ENCODE assay signal across 8 cellular contexts in genomic region chr3:113946831-113947230, GRCh38. TPM values are rescaled to one million over a fixed set of nuclear protein-coding genes. Genes with fewer than 3 reads are reported as not detected.
A peak's percentile ranks its signal among the peaks of the same experiment; 100 is the strongest.
DNase-seq lines count a peak whose midpoint lies in the region; ATAC-seq lines count a peak whose summit lies in the region.

No MANE protein-coding gene starts in this region.

- no peaks in the 10 kb centered on the region for H3K36me3 ChIP-seq in stomach smooth muscle (ENCODE audit: control insufficient read depth in 2 of 2, insufficient read depth in 2 of 2, low read length in 2 of 2)

- H3K9me3 Mint-ChIP-seq in activated CD4-positive, alpha-beta T cell treated with anti-CD3 and anti-CD28 coated beads for 36 hours (ENCODE audit: low read depth), result no peaks in the 10 kb centered on the region
- no peaks in the 10 kb centered on the region for H3K9me3 Mint-ChIP-seq in activated T-helper 2 cell treated with anti-CD3 and anti-CD28 coated beads, Interferon-gamma antibody, Interleukin-2, Interleukin-4, amounts not matched to agents 10 μg/mL and 5 μg/mL and 100 μg/mL, durations not matched to agents 14 hours and 24 hours and 36 hours
- H3K9me3 Mint-ChIP-seq in immature natural killer cell, result no peaks in the 10 kb centered on the region

- no peak overlapping the region for H3K27ac ChIP-seq in stomach smooth muscle (ENCODE audit: low read length)

- peak overlapping the region; percentile 76 for H3K4me3 Mint-ChIP-seq in activated CD4-positive, alpha-beta T cell treated with anti-CD3 and anti-CD28 coated beads for 36 hours
- peak overlapping the region; percentile 75 for H3K4me3 Mint-ChIP-seq in activated T-helper 2 cell treated with anti-CD3 and anti-CD28 coated beads, Interferon-gamma antibody, Interleukin-2, Interleukin-4, amounts not matched to agents 10 μg/mL and 5 μg/mL and 100 μg/mL, durations not matched to agents 14 hours and 24 hours and 36 hours (ENCODE audit: low read depth)
- H3K4me3 Mint-ChIP-seq in immature natural killer cell, result peak overlapping the region; percentile 86 to 93 (median 87)

- POLR2A ChIA-PET in activated CD4-positive, alpha-beta T cell treated with anti-CD3 and anti-CD28 coated beads for 36 hours (lab: Charles Lee), result no interaction called here

- peaks cover 12% of the 10 kb centered on the region for H3K4me1 ChIP-seq in stomach smooth muscle (ENCODE audit: control insufficient read depth, insufficient read depth, low read length)

- intact Hi-C loops in activated CD4-positive, alpha-beta T cell treated with anti-CD3 and anti-CD28 coated beads for 36 hours (cut with DNase I, micrococcal nuclease), result loop anchor here (1.0 to 5.0 kb wide), 5 partner anchors 28 to 251 kb away; partner anchors contain the start of genes ATP6V1A (in 2 of the 2), NAA50 (in 2 of the 2), CCDC191 (in 1 of the 2) and QTRT2 (in 1 of the 2)
- intact Hi-C loops in activated T-helper 2 cell treated with anti-CD3 and anti-CD28 coated beads, Interferon-gamma antibody, Interleukin-2, Interleukin-4, amounts not matched to agents 10 μg/mL and 5 μg/mL and 100 μg/mL, durations not matched to agents 14 hours and 24 hours and 36 hours (cut with micrococcal nuclease), result loop anchor here (2.0 to 5.0 kb wide), 4 partner anchors 110 to 275 kb away; partner anchors contain the start of genes CCDC191, QTRT2 and USF3

- H3K4me3 ChIP-seq in stomach smooth muscle (ENCODE audit: low read length in 2 of 2), result peak overlapping the region; percentile 55 to 83

- peak overlapping the region in 1 of 2 donors; percentile 48 for H3K9ac ChIP-seq in stomach smooth muscle (ENCODE audit: low read length in 2 of 2)

- H3K27ac Mint-ChIP-seq in activated CD4-positive, alpha-beta T cell treated with anti-CD3 and anti-CD28 coated beads for 36 hours, result peak overlapping the region; percentile 79
- no peak overlapping the region for H3K27ac Mint-ChIP-seq in activated T-helper 2 cell treated with anti-CD3 and anti-CD28 coated beads, Interferon-gamma antibody, Interleukin-2, Interleukin-4, amounts not matched to agents 10 μg/mL and 5 μg/mL and 100 μg/mL, durations not matched to agents 14 hours and 24 hours and 36 hours
- H3K27ac Mint-ChIP-seq in immature natural killer cell, result peak overlapping the region in 4 of 6 donors; percentile 19 to 79 (median 64)

- no peak for ATAC-seq in activated CD4-positive, alpha-beta T cell treated with anti-CD3 and anti-CD28 coated beads for 36 hours
- no peak for ATAC-seq in GM21515 (IDR thresholded peaks at IDR 0.05; ENCODE audit: unreplicated experiment)

- no peaks in the 10 kb centered on the region for H3K9me3 ChIP-seq in stomach smooth muscle (ENCODE audit: control insufficient read depth in 2 of 2, low read length in 2 of 2)

- DNase-seq in activated CD4-positive, alpha-beta T cell treated with anti-CD3 and anti-CD28 coated beads for 36 hours, result no peak
- no peak for DNase-seq in activated CD4-positive, alpha-beta T cell treated with anti-CD3 and anti-CD28 coated beads, Interleukin-2, amount 50 U/mL, for 48 hours
- DNase-seq in activated T-helper 2 cell treated with anti-CD3 and anti-CD28 coated beads, Interferon-gamma antibody, Interleukin-2, Interleukin-4, amounts not matched to agents 10 μg/mL and 5 μg/mL and 100 μg/mL, durations not matched to agents 14 hours and 24 hours and 36 hours (ENCODE audit: low spot score), result no peak
- DNase-seq in immature natural killer cell (no peak), hippocampal formation (lab: John Stamatoyannopoulos, UW) (no peak)
- no peak for DNase-seq in activated effector memory CD4-positive, alpha-beta T cell treated with Interleukin-2 at 50 U/mL for 16 hours

- no peaks in the 10 kb centered on the region for H3K27me3 ChIP-seq in stomach smooth muscle (ENCODE audit: control insufficient read depth in 1 of 2, insufficient read depth in 2 of 2, low read length in 2 of 2)

- H3K27me3 Mint-ChIP-seq in activated CD4-positive, alpha-beta T cell treated with anti-CD3 and anti-CD28 coated beads for 36 hours, result peaks cover 26% of the 10 kb centered on the region
- H3K27me3 Mint-ChIP-seq in activated T-helper 2 cell treated with anti-CD3 and anti-CD28 coated beads, Interferon-gamma antibody, Interleukin-2, Interleukin-4, amounts not matched to agents 10 μg/mL and 5 μg/mL and 100 μg/mL, durations not matched to agents 14 hours and 24 hours and 36 hours (ENCODE audit: low read depth), result peaks cover 57% of the 10 kb centered on the region
- H3K27me3 Mint-ChIP-seq in immature natural killer cell (ENCODE audit: low read depth in 3 of 3), result peaks cover 7 to 21% (median 15%) of the 10 kb centered on the region in 3 donors

- peaks cover 11% of the 10 kb centered on the region for H3K4me1 Mint-ChIP-seq in activated CD4-positive, alpha-beta T cell treated with anti-CD3 and anti-CD28 coated beads for 36 hours
- H3K4me1 Mint-ChIP-seq in activated T-helper 2 cell treated with anti-CD3 and anti-CD28 coated beads, Interferon-gamma antibody, Interleukin-2, Interleukin-4, amounts not matched to agents 10 μg/mL and 5 μg/mL and 100 μg/mL, durations not matched to agents 14 hours and 24 hours and 36 hours (ENCODE audit: low read depth), result peaks cover 7% of the 10 kb centered on the region
- H3K4me1 Mint-ChIP-seq in immature natural killer cell, result peaks cover 10 to 24% of the 10 kb centered on the region in 2 donors

- no peaks in the 10 kb centered on the region for H3K36me3 Mint-ChIP-seq in activated CD4-positive, alpha-beta T cell treated with anti-CD3 and anti-CD28 coated beads for 36 hours (ENCODE audit: low read depth)
- no peaks in the 10 kb centered on the region for H3K36me3 Mint-ChIP-seq in activated T-helper 2 cell treated with anti-CD3 and anti-CD28 coated beads, Interferon-gamma antibody, Interleukin-2, Interleukin-4, amounts not matched to agents 10 μg/mL and 5 μg/mL and 100 μg/mL, durations not matched to agents 14 hours and 24 hours and 36 hours (ENCODE audit: low read depth)
- H3K36me3 Mint-ChIP-seq in immature natural killer cell, result no peaks in the 10 kb centered on the region

- CTCF ChIA-PET in activated CD4-positive, alpha-beta T cell treated with anti-CD3 and anti-CD28 coated beads for 36 hours (lab: Charles Lee), result no interaction called here

RNA-seq across cellular contexts. Expression of gene ZDHHC23, which starts 1.0 kb away (rescaled TPM):
- total RNA-seq in activated CD4-positive, alpha-beta T cell treated with anti-CD3 and anti-CD28 coated beads for 36 hours, result 1 to 10 TPM; 4.5 to 5.1 TPM
- 2.6 and 2.9 TPM in 2 replicates for total RNA-seq in activated T-helper 2 cell treated with anti-CD3 and anti-CD28 coated beads, Interferon-gamma antibody, Interleukin-2, Interleukin-4, amounts not matched to agents 10 μg/mL and 5 μg/mL and 100 μg/mL, durations not matched to agents 14 hours and 24 hours and 36 hours
- under 1 TPM; 0.08 to 0.63 (median 0.57) TPM for polyA plus RNA-seq in immature natural killer cell
